In the genomic region with DNA sequence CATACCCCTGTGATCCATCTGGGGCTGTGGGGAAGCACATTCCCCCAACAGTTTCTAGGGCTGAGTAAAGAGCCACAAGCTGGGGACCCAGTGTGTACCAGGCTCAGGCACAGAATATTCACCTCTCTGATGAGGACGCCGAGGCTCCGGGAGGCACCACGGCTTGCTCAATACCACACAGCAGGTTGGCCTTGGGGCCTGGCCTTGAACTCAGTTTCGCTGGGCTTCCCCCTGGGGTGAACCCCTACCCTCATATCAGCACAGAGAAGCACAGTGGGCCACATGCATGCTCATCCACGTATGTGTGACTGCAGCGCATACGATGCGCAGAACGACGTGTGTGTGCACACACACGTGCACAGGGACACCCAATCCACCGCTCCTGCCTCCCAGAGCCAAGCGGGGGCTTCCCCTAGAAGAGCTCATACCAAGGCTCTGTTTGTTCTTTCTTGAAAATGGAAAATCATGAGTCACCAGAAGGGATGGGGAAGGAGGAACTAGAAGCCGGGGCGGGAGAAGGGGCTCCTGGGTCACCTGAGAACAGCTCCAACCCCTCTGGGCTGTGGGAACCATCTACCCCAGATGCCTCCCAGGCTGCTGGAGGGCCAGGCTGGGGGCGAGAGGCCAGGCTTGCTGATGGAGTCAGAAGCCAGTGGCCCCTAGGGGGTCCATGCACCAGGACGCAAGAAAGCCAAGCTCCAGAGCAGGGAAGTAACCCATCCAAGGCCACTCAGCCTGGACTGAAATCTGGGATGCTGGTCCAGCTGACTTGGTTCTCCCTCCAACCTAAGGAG, we compare ENCODE assay signal across 1 cellular context.
TF ChIP-seq lines count a peak whose summit lies in the region.

No MANE protein-coding gene starts in this region.

TF ChIP-seq in GM12878, 131 proteins besides CTCF, POLR2A, EP300 and RAD21:
- TF ChIP-seq IKZF1 (conservative IDR thresholded peaks at IDR 0.05) (0 out of 2 replicates have a peak, but pooled peaks have one; percentile 29), ZZZ3 (IDR thresholded peaks at IDR 0.05; ENCODE audit: control insufficient read depth, insufficient read length, low read depth) (no peak), SMARCA5 (IDR thresholded peaks at IDR 0.05) (no peak), HDGF (IDR thresholded peaks at IDR 0.05) (no peak)
